Comparison of ENCODE assay signal across 8 cellular contexts in genomic region chr5:57650360-57651069, GRCh38.
DNase-seq lines count a peak whose midpoint lies in the region; ATAC-seq, FAIRE-seq and TF ChIP-seq lines count a peak whose summit lies in the region.

No MANE protein-coding gene starts in this region.

- no peaks in the 10 kb centered on the region for H3K36me3 ChIP-seq in CD8-positive, alpha-beta T cell (ENCODE audit: insufficient read depth, low read length)
- H3K36me3 ChIP-seq in K562 (ENCODE audit: control insufficient read depth, insufficient read depth, low read length) (no peaks in the 10 kb centered on the region), uterus (no peaks in the 10 kb centered on the region)

- WGBS in K562 (ENCODE audit: insufficient coverage, low coverage, missing lambda C conversion rate) = 5% methylated on average over 6 of the region's 6 CpGs

- no peaks in the 10 kb centered on the region for H3K4me1 ChIP-seq in CD8-positive, alpha-beta T cell (ENCODE audit: insufficient read depth, low read length)
- H3K4me1 ChIP-seq in K562 (replicated peaks in 1 of 2; ENCODE audit: control insufficient read depth in 2 of 2, insufficient read depth in 2 of 2, low read length in 2 of 2) (no peaks in the 10 kb centered on the region), uterus (no peaks in the 10 kb centered on the region)

- TF ChIP-seq POLR2A in K562 (conservative IDR thresholded peaks at IDR 0.05) = no peak
- TF ChIP-seq POLR2A in uterus (IDR thresholded peaks at IDR 0.05) = no peak

- TF ChIP-seq RAD21 in K562 (CRISPR knock-in tag; conservative IDR thresholded peaks at IDR 0.05 in 1 of 2, IDR thresholded peaks at IDR 0.05 in 1 of 2) = peak; percentile 43 to 78

- DNase-seq in CD8-positive, alpha-beta T cell = no peak
- DNase-seq in NCI-H446 treated with DMSO at 0.1 percent for 48 hours (lab: John Stamatoyannopoulos, UW) (peak; percentile 19), K562 (ENCODE audit: extremely low read depth in 1 of 4, low spot score in 3 of 4) (peak; percentile 37 to 64 (median 54)), kidney tubule cell (ENCODE audit: low spot score) (peak; percentile 83), uterus (no peak), 8988T (no peak)

- peak; percentile 46 for TF ChIP-seq CTCF in CD8-positive, alpha-beta T cell (IDR thresholded peaks at IDR 0.05)
- peak; percentile 60 to 78 (median 72) for TF ChIP-seq CTCF in K562 (IDR thresholded peaks at IDR 0.05 in 2 of 3, conservative IDR thresholded peaks at IDR 0.05 in 1 of 3; ENCODE audit: insufficient read depth in 2 of 3, low read depth in 1 of 3, low read length in 3 of 3)
- TF ChIP-seq CTCF in uterus (IDR thresholded peaks at IDR 0.05) = peak in 3 of 4 experiments; percentile 17 to 23 (median 20)

- H3K27me3 Mint-ChIP-seq in CD8-positive, alpha-beta T cell (ENCODE audit: low read depth) = peaks cover 3% of the 10 kb centered on the region

- no peak overlapping the region for H3K4me3 Mint-ChIP-seq in CD8-positive, alpha-beta T cell

- peak; percentile 91 for FAIRE-seq in K562 (lab: Jason Lieb, UNC)

- no peak overlapping the region for H3K27ac Mint-ChIP-seq in CD8-positive, alpha-beta T cell

- no peak for ATAC-seq in CD8-positive, alpha-beta T cell
- ATAC-seq in GM18858 (IDR thresholded peaks at IDR 0.05; ENCODE audit: unreplicated experiment) (peak; percentile 97), HG02943 (IDR thresholded peaks at IDR 0.05; ENCODE audit: low read depth, unreplicated experiment) (peak; percentile 98), K562 (peak; percentile 94)

- in situ Hi-C loops in K562 (cut with MboI) = no loop called here

- BruUV-seq in K562 (replicated peaks; lab: Mats Ljungman, UMichigan) = no TSS peak

- no peaks in the 10 kb centered on the region for H3K9me1 ChIP-seq in K562 (ENCODE audit: control insufficient read depth, insufficient read depth, low read length)

- TF ChIP-seq EP300 in K562 (IDR thresholded peaks at IDR 0.05; ENCODE audit: low read length) = no peak

- H3K79me2 ChIP-seq in K562 (ENCODE audit: control insufficient read depth, insufficient read depth, low read length) = no peaks in the 10 kb centered on the region

- H3K36me3 Mint-ChIP-seq in CD8-positive, alpha-beta T cell = no peaks in the 10 kb centered on the region

- H3K27me3 ChIP-seq in CD8-positive, alpha-beta T cell (ENCODE audit: insufficient read depth, low read length) = no peaks in the 10 kb centered on the region
- H3K27me3 ChIP-seq in K562 (ENCODE audit: control insufficient read depth in 2 of 2, insufficient read depth in 2 of 2, low read length in 2 of 2) (no peaks in the 10 kb centered on the region), uterus (no peaks in the 10 kb centered on the region)

- no peak overlapping the region for H3K4me2 ChIP-seq in K562 (ENCODE audit: insufficient read depth, low read length)

- intact Hi-C loops in CD8-positive, alpha-beta T cell (cut with DNase I, micrococcal nuclease) = loop anchor here (2.0 kb wide), 2 partner anchors 810 to 812 kb away; partner anchors contain the start of gene PLK2 (in 1 of the 2)
- intact Hi-C loops in K562 (cut with micrococcal nuclease) (loop anchor here (10.0 kb wide), 2 partner anchors 124 to 356 kb away; no protein-coding TSS in a partner anchor), uterus (cut with DNase I; ENCODE audit: low total_unique reads) (no loop called here)

- no peaks in the 10 kb centered on the region for H3K4me1 Mint-ChIP-seq in CD8-positive, alpha-beta T cell (ENCODE audit: low read depth)

- no peak overlapping the region for H3K4me3 ChIP-seq in CD8-positive, alpha-beta T cell (ENCODE audit: low read depth, low read length)
- H3K4me3 ChIP-seq in K562 = no peak overlapping the region
- no peak overlapping the region for H3K4me3 ChIP-seq in uterus

- CTCF ChIA-PET in CD8-positive, alpha-beta T cell (lab: Charles Lee) = interaction anchor here (0.8 to 1.8 kb wide), 8 partner anchors 8 to 811 kb away, joined by 3 to 19 read pairs (median 4); no protein-coding TSS in a partner anchor
- CTCF ChIA-PET in K562 (lab: Yijun Ruan, JAX; ENCODE audit: low intra/inter-chr PET ratio) = no interaction called here

- H4K20me1 ChIP-seq in K562 (replicated peaks; ENCODE audit: control insufficient read depth, insufficient read depth, low read length) = no peaks in the 10 kb centered on the region

- peak overlapping the region; percentile 38; the same call in 1 of the 2 replicates for H2AFZ ChIP-seq in K562 (ENCODE audit: low read depth, low read length)

- H3K9me3 ChIP-seq in CD8-positive, alpha-beta T cell (ENCODE audit: low read length) = no peaks in the 10 kb centered on the region
- H3K9me3 ChIP-seq in K562 (replicated peaks; ENCODE audit: control insufficient read depth, insufficient read depth, low read depth, low read length) (no peaks in the 10 kb centered on the region), uterus (no peaks in the 10 kb centered on the region)

- POLR2A ChIA-PET in CD8-positive, alpha-beta T cell (lab: Charles Lee) = no interaction called here
- POLR2A ChIA-PET in K562 (lab: Yijun Ruan, JAX) = no interaction called here

- H3K27ac ChIP-seq in CD8-positive, alpha-beta T cell (ENCODE audit: low read depth, low read length) = no peak overlapping the region
- H3K27ac ChIP-seq in K562 (ENCODE audit: extremely low read depth, low read depth, low read length) = no peak overlapping the region
- no peak overlapping the region for H3K27ac ChIP-seq in uterus

- peaks cover 10% of the 10 kb centered on the region for H3K9me3 Mint-ChIP-seq in CD8-positive, alpha-beta T cell

- H3K9ac ChIP-seq in K562 (ENCODE audit: insufficient read depth in 1 of 2, low read depth in 2 of 2, low read length in 2 of 2) = peak overlapping the region in 1 of 2 experiments; percentile 13; a peak in 1 of 4 replicates

TF ChIP-seq in K562, 482 proteins besides CTCF, POLR2A, EP300 and RAD21 (continues in another document):
- TF ChIP-seq NR2C1 (IDR thresholded peaks at IDR 0.05) (peak; percentile 85), NR2C1 (tag; IDR thresholded peaks at IDR 0.05) (peak; percentile 89), CTBP1 (IDR thresholded peaks at IDR 0.05; ENCODE audit: borderline replicate concordance) (0 out of 2 replicates have a peak, but pooled peaks have one; percentile 16), ZNF695 (CRISPR knock-in tag; IDR thresholded peaks at IDR 0.05) (no peak), PTBP1 (IDR thresholded peaks at IDR 0.05; ENCODE audit: low read depth, low read length) (no peak), FOXK2 (conservative IDR thresholded peaks at IDR 0.05 in 1 of 2, IDR thresholded peaks at IDR 0.05 in 1 of 2; ENCODE audit: low read depth in 2 of 2) (peak; percentile 37 to 51; a peak in 1 of 4 replicates), JUNB (CRISPR knock-in tag; conservative IDR thresholded peaks at IDR 0.05) (no peak), MXI1 (IDR thresholded peaks at IDR 0.05; ENCODE audit: low read depth, low read length) (no peak), ZNF696 (CRISPR knock-in tag; conservative IDR thresholded peaks at IDR 0.05) (no peak), ZNF316 (IDR thresholded peaks at IDR 0.05) (0 out of 2 replicates have a peak, but pooled peaks have one; percentile 5), ZNF143 (CRISPR knock-in tag; IDR thresholded peaks at IDR 0.05) (no peak), STAT6 (CRISPR knock-in tag; IDR thresholded peaks at IDR 0.05) (no peak), SMARCC2 (IDR thresholded peaks at IDR 0.05; ENCODE audit: low read depth) (no peak), SPI1 (IDR thresholded peaks at IDR 0.05; ENCODE audit: borderline replicate concordance, low read depth, low read length) (0 out of 2 replicates have a peak, but pooled peaks have one; percentile 3), ZNF253 (CRISPR knock-in tag; conservative IDR thresholded peaks at IDR 0.05) (no peak), TBL1XR1 (IDR thresholded peaks at IDR 0.05; ENCODE audit: low read length in 2 of 2) (no peak), MIER1 (IDR thresholded peaks at IDR 0.05; ENCODE audit: low read depth) (no peak), DACH1 (IDR thresholded peaks at IDR 0.05; ENCODE audit: partially characterized antibody) (peak; percentile 76)
- TF ChIP-seq, protein P1, sequence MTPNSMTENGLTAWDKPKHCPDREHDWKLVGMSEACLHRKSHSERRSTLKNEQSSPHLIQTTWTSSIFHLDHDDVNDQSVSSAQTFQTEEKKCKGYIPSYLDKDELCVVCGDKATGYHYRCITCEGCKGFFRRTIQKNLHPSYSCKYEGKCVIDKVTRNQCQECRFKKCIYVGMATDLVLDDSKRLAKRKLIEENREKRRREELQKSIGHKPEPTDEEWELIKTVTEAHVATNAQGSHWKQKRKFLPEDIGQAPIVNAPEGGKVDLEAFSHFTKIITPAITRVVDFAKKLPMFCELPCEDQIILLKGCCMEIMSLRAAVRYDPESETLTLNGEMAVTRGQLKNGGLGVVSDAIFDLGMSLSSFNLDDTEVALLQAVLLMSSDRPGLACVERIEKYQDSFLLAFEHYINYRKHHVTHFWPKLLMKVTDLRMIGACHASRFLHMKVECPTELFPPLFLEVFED (CRISPR knock-in tag; conservative IDR thresholded peaks at IDR 0.05) = no peak
- TF ChIP-seq, protein P2, sequence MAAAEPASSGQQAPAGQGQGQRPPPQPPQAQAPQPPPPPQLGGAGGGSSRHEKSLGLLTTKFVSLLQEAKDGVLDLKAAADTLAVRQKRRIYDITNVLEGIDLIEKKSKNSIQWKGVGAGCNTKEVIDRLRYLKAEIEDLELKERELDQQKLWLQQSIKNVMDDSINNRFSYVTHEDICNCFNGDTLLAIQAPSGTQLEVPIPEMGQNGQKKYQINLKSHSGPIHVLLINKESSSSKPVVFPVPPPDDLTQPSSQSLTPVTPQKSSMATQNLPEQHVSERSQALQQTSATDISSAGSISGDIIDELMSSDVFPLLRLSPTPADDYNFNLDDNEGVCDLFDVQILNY (CRISPR knock-in tag; IDR thresholded peaks at IDR 0.05) = no peak

Comparison
In these comparisons a context has a peak if more than half of its experiments do, and no peak if none do; other contexts are left out.
1. DNase-seq: peak in NCI-H446 treated with DMSO at 0.1 percent for 48 hours (single experiment), K562 (4 of 4) and kidney tubule cell (single experiment); none in CD8-positive, alpha-beta T cell (0 of 7), uterus (0 of 2) and 8988T (single experiment).
2. CTCF ChIP-seq: peak in every context shown above with its lines; median percentile 72 in K562; 46 in CD8-positive, alpha-beta T cell; 20 in uterus.